Comparison of ENCODE assay signal across 1 cellular context in the genomic region with DNA sequence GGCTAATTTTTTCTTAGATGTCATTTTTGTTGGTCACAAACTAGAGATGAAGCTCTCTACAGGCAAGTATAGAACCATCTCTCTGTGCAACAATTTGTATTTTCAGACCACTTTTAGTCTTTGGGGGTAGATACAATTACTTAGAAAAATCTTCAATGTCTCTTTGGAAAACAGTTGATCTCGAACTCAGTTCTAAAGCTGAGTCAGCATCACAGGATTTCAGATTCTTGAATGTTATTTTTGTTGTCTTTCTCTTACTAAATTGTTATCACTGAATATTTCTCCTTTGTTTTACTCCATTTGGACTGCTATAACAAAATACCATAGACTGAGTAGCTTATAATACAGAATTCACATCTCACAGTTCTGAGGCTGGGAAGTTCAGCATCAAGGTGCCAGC.
TF ChIP-seq lines count a peak whose summit lies in the region.

No MANE protein-coding gene starts in this region.

TF ChIP-seq in HepG2, 621 proteins besides CTCF, POLR2A, EP300 and RAD21 (continued from another document):
- TF ChIP-seq PAXIP1 (CRISPR knock-in tag; conservative IDR thresholded peaks at IDR 0.05), result no peak
